ENCODE assay signal across 6 cellular contexts in genomic region chr7:18154707-18155106, GRCh38.
"Had no signal": no experiment of that assay in that cellular context is flagged by ENCODE, and none has a peak within 500 bp of the region (broad histone marks: within the 10 kb centered on the region; RNA-seq: fewer than 3 reads in every experiment).

No MANE protein-coding gene starts in this region.

- H3K9me3 Mint-ChIP-seq: HFFc6 had no signal

- DNase-seq: GM23248, H7, HFFc6 had no signal

- H3K27ac Mint-ChIP-seq: HFFc6, IgD-negative memory B cell had no signal

- FAIRE-seq: HepG2 had no signal

- ATAC-seq: HCT116, HepG2 had no signal

- H3K4me3 Mint-ChIP-seq: HFFc6, IgD-negative memory B cell had no signal
